Comparison of ENCODE assay signal across 29 cellular contexts in the genomic region with DNA sequence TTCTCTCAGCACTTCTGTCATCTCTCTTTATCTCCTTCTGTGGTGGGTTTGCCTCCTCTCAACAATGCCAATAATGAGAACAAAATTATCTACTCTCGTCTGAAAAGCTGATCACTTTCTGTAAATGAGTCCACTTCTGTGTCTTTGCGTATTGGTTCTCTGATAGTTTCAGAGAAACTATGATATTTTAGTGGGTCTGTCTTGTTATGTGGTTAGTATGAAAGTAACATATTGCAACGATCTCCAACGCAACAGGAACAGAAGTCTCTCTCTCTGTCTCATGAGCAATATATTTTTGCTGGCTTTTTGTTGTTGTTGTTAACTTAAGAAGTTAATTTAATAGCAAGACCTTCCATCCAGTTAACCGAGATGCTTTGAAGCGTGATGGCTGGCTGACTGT. TPM values are rescaled to one million over a fixed set of nuclear protein-coding genes. Genes with fewer than 3 reads are reported as not detected.
"Had no signal": no experiment of that assay in that cellular context is flagged by ENCODE, and none has a peak within 500 bp of the region (broad histone marks: within the 10 kb centered on the region; RNA-seq: fewer than 3 reads in every experiment).

No MANE protein-coding gene starts in this region.

- H3K4me1 Mint-ChIP-seq: stimulated activated effector memory CD8-positive, alpha-beta T cell treated with anti-CD3 and anti-CD28 coated beads, Interleukin-12 subunit alpha, Interleukin-12 subunit beta, amount 100 ng/mL, for 72 hours; stimulated activated memory B cell treated with anti-CD40 and anti-IgM and Interleukin-4, amounts not matched to agents 10 μg/mL and 1 μg/mL and 100 μg/mL, for 72 hours; stimulated activated naive B cell treated with anti-CD40 and anti-IgM and Interleukin-4, amounts not matched to agents 10 μg/mL and 1 μg/mL and 100 μg/mL, for 72 hours; stimulated activated naive CD8-positive, alpha-beta T cell treated with anti-CD3 and anti-CD28 coated beads, Interleukin-15, amount 100 ng/mL, for 72 hours had no signal

- H3K4me3 ChIP-seq: stomach, suprapubic skin, testis, thoracic aorta, thyroid gland, tibial artery, tibial nerve, transverse colon, upper lobe of left lung, upper lobe of right lung, uterus, vagina had no signal

- H3K27ac Mint-ChIP-seq: stimulated activated effector memory CD8-positive, alpha-beta T cell treated with anti-CD3 and anti-CD28 coated beads, Interleukin-12 subunit alpha, Interleukin-12 subunit beta, amount 100 ng/mL, for 72 hours; stimulated activated memory B cell treated with anti-CD40 and anti-IgM and Interleukin-4, amounts not matched to agents 10 μg/mL and 1 μg/mL and 100 μg/mL, for 72 hours; stimulated activated naive B cell treated with anti-CD40 and anti-IgM and Interleukin-4, amounts not matched to agents 10 μg/mL and 1 μg/mL and 100 μg/mL, for 72 hours; stimulated activated naive CD8-positive, alpha-beta T cell treated with anti-CD3 and anti-CD28 coated beads, Interleukin-15, amount 100 ng/mL, for 72 hours; stimulated activated naive CD8-positive, alpha-beta T cell treated with anti-CD3 and anti-CD28 coated beads, Interleukin-15, Interleukin-2, amounts not matched to agents 100 ng/mL and 50 ng/mL, for 24 hours; type B pancreatic cell had no signal

- H3K4me1 ChIP-seq: stomach, suprapubic skin, testis, thyroid gland, tibial artery, tibial nerve, transverse colon, upper lobe of left lung, upper lobe of right lung, uterus, vagina had no signal

- H3K4me3 Mint-ChIP-seq: stimulated activated effector memory CD8-positive, alpha-beta T cell treated with anti-CD3 and anti-CD28 coated beads, Interleukin-12 subunit alpha, Interleukin-12 subunit beta, amount 100 ng/mL, for 72 hours; stimulated activated memory B cell treated with anti-CD40 and anti-IgM and Interleukin-4, amounts not matched to agents 10 μg/mL and 1 μg/mL and 100 μg/mL, for 72 hours; stimulated activated naive B cell treated with anti-CD40 and anti-IgM and Interleukin-4, amounts not matched to agents 10 μg/mL and 1 μg/mL and 100 μg/mL, for 72 hours; stimulated activated naive CD8-positive, alpha-beta T cell treated with anti-CD3 and anti-CD28 coated beads, Interleukin-15, amount 100 ng/mL, for 72 hours; stimulated activated naive CD8-positive, alpha-beta T cell treated with anti-CD3 and anti-CD28 coated beads, Interleukin-15, Interleukin-2, amounts not matched to agents 100 ng/mL and 50 ng/mL, for 24 hours; type B pancreatic cell had no signal

- H3K27ac ChIP-seq: stomach, suprapubic skin, testis, thoracic aorta, thyroid gland, tibial artery, tibial nerve, transverse colon, upper lobe of left lung, upper lobe of right lung, uterus, vagina had no signal

- H3K36me3 ChIP-seq: stomach, suprapubic skin, thoracic aorta, thyroid gland, tibial artery, tibial nerve, transverse colon, upper lobe of left lung, upper lobe of right lung, uterus, vagina had no signal

- DNase-seq: stimulated activated CD4-positive, alpha-beta T cell treated with anti-CD3 and anti-CD28 coated beads, Interleukin-2, amount 100 ng/mL, for 48 hours; stimulated activated CD4-positive, alpha-beta T cell treated with anti-CD3 and anti-CD28 coated beads, Interleukin-4, amount 100 ng/mL, for 1 hour; stimulated activated CD4-positive, alpha-beta T cell treated with anti-CD3 and anti-CD28 coated beads, Interleukin-4, amount 100 ng/mL, for 24 hours; stimulated activated CD4-positive, alpha-beta T cell treated with anti-CD3 and anti-CD28 coated beads, Interleukin-4, amount 100 ng/mL, for 4 hours; stimulated activated CD8-positive, alpha-beta memory T cell treated with anti-CD3 and anti-CD28 coated beads, Interleukin-4, amount 100 ng/mL, for 48 hours; stimulated activated naive B cell treated with anti-CD40 and anti-IgM and Interleukin-4, amounts not matched to agents 10 μg/mL and 1 μg/mL and 100 μg/mL, for 72 hours; stimulated activated naive CD4-positive, alpha-beta T cell; stimulated activated naive CD4-positive, alpha-beta T cell treated with Interleukin-2 at 50 U/mL for 16 hours; stimulated activated naive CD8-positive, alpha-beta T cell treated with anti-CD3 and anti-CD28 coated beads, Interleukin-15, amount 100 ng/mL, for 72 hours; stimulated activated naive CD8-positive, alpha-beta T cell treated with anti-CD3 and anti-CD28 coated beads, Interleukin-15, Interleukin-2, amounts not matched to agents 100 U/mL and 50 U/mL, for 24 hours; stomach; substantia nigra; testis; thyroid gland; tibial artery; transverse colon; trophoblast cell; upper lobe of left lung; upper lobe of right lung; uterus had no signal

- H3K36me3 Mint-ChIP-seq: stimulated activated effector memory CD8-positive, alpha-beta T cell treated with anti-CD3 and anti-CD28 coated beads, Interleukin-12 subunit alpha, Interleukin-12 subunit beta, amount 100 ng/mL, for 72 hours; stimulated activated memory B cell treated with anti-CD40 and anti-IgM and Interleukin-4, amounts not matched to agents 10 μg/mL and 1 μg/mL and 100 μg/mL, for 72 hours; stimulated activated naive B cell treated with anti-CD40 and anti-IgM and Interleukin-4, amounts not matched to agents 10 μg/mL and 1 μg/mL and 100 μg/mL, for 72 hours; type B pancreatic cell had no signal

- H3K27me3 ChIP-seq: stomach, suprapubic skin, testis, thyroid gland, tibial artery, tibial nerve, transverse colon, upper lobe of left lung, upper lobe of right lung, uterus, vagina had no signal

- H3K27me3 Mint-ChIP-seq: stimulated activated memory B cell treated with anti-CD40 and anti-IgM and Interleukin-4, amounts not matched to agents 10 μg/mL and 1 μg/mL and 100 μg/mL, for 72 hours; stimulated activated naive B cell treated with anti-CD40 and anti-IgM and Interleukin-4, amounts not matched to agents 10 μg/mL and 1 μg/mL and 100 μg/mL, for 72 hours; stimulated activated naive CD8-positive, alpha-beta T cell treated with anti-CD3 and anti-CD28 coated beads, Interleukin-15, amount 100 ng/mL, for 72 hours; stimulated activated naive CD8-positive, alpha-beta T cell treated with anti-CD3 and anti-CD28 coated beads, Interleukin-15, Interleukin-2, amounts not matched to agents 100 ng/mL and 50 ng/mL, for 24 hours; type B pancreatic cell had no signal

- FAIRE-seq: urothelium cell line had no signal

- ATAC-seq: stimulated activated effector memory CD8-positive, alpha-beta T cell treated with anti-CD3 and anti-CD28 coated beads, Interleukin-12 subunit alpha, Interleukin-12 subunit beta, amount 100 ng/mL, for 72 hours; stimulated activated memory B cell treated with anti-CD40 and anti-IgM and Interleukin-4, amounts not matched to agents 10 μg/mL and 1 μg/mL and 100 μg/mL, for 72 hours; stimulated activated naive B cell treated with anti-CD40 and anti-IgM and Interleukin-4, amounts not matched to agents 10 μg/mL and 1 μg/mL and 100 μg/mL, for 72 hours; stimulated activated naive CD8-positive, alpha-beta T cell treated with anti-CD3 and anti-CD28 coated beads, Interleukin-15, amount 100 ng/mL, for 72 hours; stimulated activated naive CD8-positive, alpha-beta T cell treated with anti-CD3 and anti-CD28 coated beads, Interleukin-15, Interleukin-2, amounts not matched to agents 100 U/mL and 50 U/mL, for 24 hours; upper lobe of right lung had no signal

- H3K9me3 ChIP-seq: testis, thoracic aorta, thyroid gland, tibial artery, transverse colon, upper lobe of right lung, uterus, vagina had no signal

RNA-seq across cellular contexts. Expression of gene SLITRK6, which starts 47.8 kb away (rescaled TPM):
- total RNA-seq: thoracic aorta had no signal
